19 cellular contexts compared by ENCODE assay signal in the genomic region with DNA sequence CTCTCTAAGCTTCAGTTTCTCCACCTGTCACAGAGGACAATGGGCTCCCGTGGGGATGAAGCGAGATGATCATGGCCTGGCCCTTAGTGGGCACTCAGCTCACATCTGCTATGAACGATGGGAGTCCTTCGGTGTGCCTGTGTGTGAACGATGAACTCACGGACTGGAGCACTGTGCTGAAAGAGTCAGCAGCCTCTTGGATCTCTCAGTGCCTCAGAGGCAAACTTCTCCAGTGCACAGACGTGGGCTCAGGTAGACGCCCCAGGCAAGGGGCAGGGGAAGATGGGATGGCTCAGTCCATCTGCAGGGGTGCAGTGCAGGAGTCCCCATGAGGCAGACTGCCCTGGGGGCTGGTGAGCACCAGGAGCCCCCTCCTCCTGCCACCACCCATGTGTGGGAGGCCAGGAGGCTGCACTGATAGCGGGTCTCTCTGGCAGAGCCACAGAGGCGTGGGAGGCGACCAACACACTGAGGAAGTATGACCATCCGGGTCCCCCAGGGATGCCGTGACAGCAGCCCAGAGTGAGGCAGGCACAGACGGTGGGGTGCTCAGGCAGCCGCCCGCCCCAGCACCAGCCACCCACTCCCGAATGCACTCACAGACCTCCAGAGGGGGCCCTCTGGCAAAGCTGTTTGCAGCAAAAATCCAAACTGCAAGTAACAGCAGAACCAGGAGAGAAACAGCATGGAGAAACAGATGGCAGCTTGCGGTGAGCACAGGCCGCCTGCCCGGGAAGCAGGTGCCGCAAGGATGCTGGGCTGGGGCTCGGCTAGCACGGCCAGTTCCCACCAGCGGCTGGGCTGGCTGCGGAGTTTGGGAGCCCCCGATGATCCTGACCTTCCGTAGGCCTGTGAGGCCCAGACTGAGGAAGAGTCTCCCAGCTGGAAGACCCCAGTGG.
DNase-seq lines count a peak whose midpoint lies in the region; ATAC-seq and TF ChIP-seq lines count a peak whose summit lies in the region.
"Had no signal": no experiment of that assay in that cellular context is flagged by ENCODE, and none has a peak within 500 bp of the region (broad histone marks: within the 10 kb centered on the region; RNA-seq: fewer than 3 reads in every experiment).

No MANE protein-coding gene starts in this region.

- H3K36me3 ChIP-seq in right atrium auricular region: no peaks in the 10 kb centered on the region
- no peaks in the 10 kb centered on the region for H3K36me3 ChIP-seq in upper lobe of right lung
- H3K36me3 ChIP-seq: prostate gland, thoracic aorta had no signal

- no peak for ATAC-seq in Right ventricle myocardium superior (ENCODE audit: poor library complexity)
- peak; percentile 23 for ATAC-seq in upper lobe of right lung
- ATAC-seq: A549 had no signal

- H3K27ac ChIP-seq in right atrium auricular region (no peak overlapping the region), upper lobe of right lung (no peak overlapping the region)
- H3K27ac ChIP-seq: A549, PC-9, prostate gland, SK-N-MC, thoracic aorta had no signal

- H3K9me3 ChIP-seq in right atrium auricular region (no peaks in the 10 kb centered on the region), upper lobe of right lung (no peaks in the 10 kb centered on the region)
- H3K9me3 ChIP-seq: A549, prostate gland, thoracic aorta had no signal

- no peak overlapping the region for H3K4me3 ChIP-seq in right atrium auricular region
- no peak overlapping the region for H3K4me3 ChIP-seq in upper lobe of right lung
- H3K4me3 ChIP-seq: A549, PC-9, prostate gland, SK-N-MC, thoracic aorta had no signal

- H3K4me1 ChIP-seq in right atrium auricular region (peaks cover 0 to 23% of the 10 kb centered on the region in 2 donors), upper lobe of right lung (peaks cover 10% of the 10 kb centered on the region)
- H3K4me1 ChIP-seq: A549, prostate gland had no signal

- intact Hi-C loops in Right ventricle myocardium superior (cut with DNase I): no loop called here
- intact Hi-C loops in upper lobe of right lung (cut with DNase I): no loop called here

- peak; percentile 31 for DNase-seq in Right ventricle myocardium superior
- DNase-seq in right atrium auricular region (ENCODE audit: low spot score): no peak
- peak; percentile 61 for DNase-seq in UCSD-AML1 (lab: John Stamatoyannopoulos, UW; ENCODE audit: unreplicated experiment)
- DNase-seq in mesenteric fat pad (ENCODE audit: low spot score): peak; percentile 83
- peak; percentile 61 for DNase-seq in upper lobe of right lung
- DNase-seq in iPS-NIHi7 (ENCODE audit: extremely low spot score): no peak
- no peak for DNase-seq in RKO (ENCODE audit: low spot score)
- DNase-seq in NCI-H2227 treated with DMSO at 0.1 percent for 48 hours (lab: John Stamatoyannopoulos, UW): no peak
- DNase-seq: activated CD4-positive, alpha-beta T cell treated with anti-CD3 and anti-CD28 coated beads for 1 hour; activated gamma-delta T cell; CD4-positive, CD25-positive, alpha-beta regulatory T cell; mesenchymal stem cell; NCI-H774; PC-9; stimulated activated CD4-positive, alpha-beta T cell treated with anti-CD3 and anti-CD28 coated beads, Interleukin-12 subunit alpha, Interleukin-12 subunit beta, amount 100 ng/mL, for 4 hours had no signal

- no peaks in the 10 kb centered on the region for H3K27me3 ChIP-seq in right atrium auricular region
- no peaks in the 10 kb centered on the region for H3K27me3 ChIP-seq in upper lobe of right lung

- no peak for TF ChIP-seq CTCF in right atrium auricular region (IDR thresholded peaks at IDR 0.05)
- no peak for TF ChIP-seq CTCF in upper lobe of right lung (IDR thresholded peaks at IDR 0.05)

Comparison
In these comparisons a context has a peak if more than half of its experiments do, and no peak if none do; other contexts are left out.
1. DNase-seq: peak in Right ventricle myocardium superior (single experiment), UCSD-AML1 (single experiment), mesenteric fat pad (single experiment) and upper lobe of right lung (single experiment); none in right atrium auricular region (single experiment), iPS-NIHi7 (single experiment), RKO (single experiment) and NCI-H2227 treated with DMSO at 0.1 percent for 48 hours (single experiment).